Comparison of ENCODE assay signal across 21 cellular contexts in the genomic region with DNA sequence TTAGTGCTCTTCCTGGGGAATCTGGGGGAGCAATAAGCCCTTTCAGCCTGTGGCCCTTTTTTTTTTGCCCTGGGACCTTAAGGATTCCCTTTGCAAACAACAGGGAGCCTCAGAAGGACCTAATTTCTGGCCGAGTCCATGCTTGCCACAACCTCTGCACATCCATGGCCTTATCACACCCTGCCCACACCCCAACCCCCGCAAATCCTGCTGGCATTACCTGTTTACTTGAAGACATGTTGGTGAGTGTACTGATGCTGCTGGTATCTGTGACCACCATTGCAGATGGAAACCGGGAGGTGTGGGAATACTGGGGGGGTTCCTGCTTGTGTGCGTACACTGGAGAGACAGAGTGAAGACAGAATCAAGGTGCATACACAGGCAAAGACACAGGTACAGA. TPM values are rescaled to one million over a fixed set of nuclear protein-coding genes. Genes with fewer than 3 reads are reported as not detected.
"Had no signal": no experiment of that assay in that cellular context is flagged by ENCODE, and none has a peak within 500 bp of the region (broad histone marks: within the 10 kb centered on the region; RNA-seq: fewer than 3 reads in every experiment).

No MANE protein-coding gene starts in this region.

- H3K27me3 ChIP-seq: pancreas, SJCRH30, thyroid gland had no signal

- H3K36me3 Mint-ChIP-seq: activated naive CD4-positive, alpha-beta T cell treated with anti-CD3 and anti-CD28 coated beads, Interleukin-2, amount 10 ng/mL, durations not matched to agents 7 days and 5 days had no signal

- H3K4me3 ChIP-seq: dorsolateral prefrontal cortex, left ventricle myocardium inferior, pancreas, sigmoid colon, SJCRH30, thyroid gland had no signal

- H3K9me3 ChIP-seq: pancreas, sigmoid colon, SJCRH30, thyroid gland had no signal

- ATAC-seq: naive thymus-derived CD4-positive, alpha-beta T cell had no signal

- H3K27ac Mint-ChIP-seq: activated naive CD4-positive, alpha-beta T cell treated with anti-CD3 and anti-CD28 coated beads, Interleukin-2, amount 10 ng/mL, durations not matched to agents 7 days and 5 days; activated T-cell treated with anti-CD3 and anti-CD28 coated beads, Interleukin-2, amount 50 U/mL, for 24 hours; memory B cell; naive thymus-derived CD4-positive, alpha-beta T cell; stimulated activated naive B cell treated with anti-CD40 and anti-IgM and Interleukin-4, amounts not matched to agents 10 μg/mL and 1 μg/mL and 100 μg/mL, for 72 hours had no signal

- DNase-seq: activated CD4-positive, alpha-beta T cell treated with anti-CD3 and anti-CD28 coated beads for 1 hour; activated CD4-positive, alpha-beta T cell treated with anti-CD3 and anti-CD28 coated beads, Interleukin-2, amount 50 U/mL, for 4 hours; activated effector memory CD4-positive, alpha-beta T cell treated with Interleukin-2 at 50 U/mL for 16 hours; activated naive CD4-positive, alpha-beta T cell treated with anti-CD3 and anti-CD28 coated beads, Interleukin-2, amount 10 ng/mL, durations not matched to agents 7 days and 5 days; activated T-cell treated with anti-CD3 and anti-CD28 coated beads, Interleukin-2, amount 50 U/mL, for 24 hours; caudate nucleus; dorsolateral prefrontal cortex; foreskin melanocyte; left ventricle myocardium inferior; pancreas; sigmoid colon; stimulated activated CD4-positive, alpha-beta T cell treated with anti-CD3 and anti-CD28 coated beads, Interleukin-4, amount 100 ng/mL, for 24 hours; stimulated activated naive B cell treated with anti-CD40 and anti-IgM and Interleukin-4, amounts not matched to agents 10 μg/mL and 1 μg/mL and 100 μg/mL, for 72 hours; thyroid gland had no signal

- H3K27ac ChIP-seq: dorsolateral prefrontal cortex, left ventricle myocardium inferior, sigmoid colon, SJCRH30, thyroid gland, VCaP had no signal

- FAIRE-seq: pancreas had no signal

- H3K4me3 Mint-ChIP-seq: activated naive CD4-positive, alpha-beta T cell treated with anti-CD3 and anti-CD28 coated beads, Interleukin-2, amount 10 ng/mL, durations not matched to agents 7 days and 5 days; activated T-cell treated with anti-CD3 and anti-CD28 coated beads, Interleukin-2, amount 50 U/mL, for 24 hours; memory B cell; naive thymus-derived CD4-positive, alpha-beta T cell; stimulated activated naive B cell treated with anti-CD40 and anti-IgM and Interleukin-4, amounts not matched to agents 10 μg/mL and 1 μg/mL and 100 μg/mL, for 72 hours; T-helper 1 cell treated with Interleukin-12 subunit alpha and Interleukin-12 subunit beta and Interleukin-4 antibody, amounts not matched to agents 30 μg/mL and 1 μg/mL, for 36 hours had no signal

- H3K36me3 ChIP-seq: left ventricle myocardium inferior, sigmoid colon, SJCRH30, thyroid gland had no signal

- H3K4me1 ChIP-seq: left ventricle myocardium inferior, sigmoid colon, SJCRH30 had no signal

- H3K9me3 Mint-ChIP-seq: T-helper 1 cell treated with Interleukin-12 subunit alpha and Interleukin-12 subunit beta and Interleukin-4 antibody, amounts not matched to agents 30 μg/mL and 1 μg/mL, for 36 hours had no signal

RNA-seq across cellular contexts. Expression of a gene that starts 46.0 kb away (rescaled TPM):
- total RNA-seq: fibroblast of lung, left ventricle myocardium inferior, SJCRH30, subcutaneous adipose tissue, thyroid gland had no signal
- polyA plus RNA-seq: fibroblast of lung; naive thymus-derived CD4-positive, alpha-beta T cell had no signal
